In the genomic region with DNA sequence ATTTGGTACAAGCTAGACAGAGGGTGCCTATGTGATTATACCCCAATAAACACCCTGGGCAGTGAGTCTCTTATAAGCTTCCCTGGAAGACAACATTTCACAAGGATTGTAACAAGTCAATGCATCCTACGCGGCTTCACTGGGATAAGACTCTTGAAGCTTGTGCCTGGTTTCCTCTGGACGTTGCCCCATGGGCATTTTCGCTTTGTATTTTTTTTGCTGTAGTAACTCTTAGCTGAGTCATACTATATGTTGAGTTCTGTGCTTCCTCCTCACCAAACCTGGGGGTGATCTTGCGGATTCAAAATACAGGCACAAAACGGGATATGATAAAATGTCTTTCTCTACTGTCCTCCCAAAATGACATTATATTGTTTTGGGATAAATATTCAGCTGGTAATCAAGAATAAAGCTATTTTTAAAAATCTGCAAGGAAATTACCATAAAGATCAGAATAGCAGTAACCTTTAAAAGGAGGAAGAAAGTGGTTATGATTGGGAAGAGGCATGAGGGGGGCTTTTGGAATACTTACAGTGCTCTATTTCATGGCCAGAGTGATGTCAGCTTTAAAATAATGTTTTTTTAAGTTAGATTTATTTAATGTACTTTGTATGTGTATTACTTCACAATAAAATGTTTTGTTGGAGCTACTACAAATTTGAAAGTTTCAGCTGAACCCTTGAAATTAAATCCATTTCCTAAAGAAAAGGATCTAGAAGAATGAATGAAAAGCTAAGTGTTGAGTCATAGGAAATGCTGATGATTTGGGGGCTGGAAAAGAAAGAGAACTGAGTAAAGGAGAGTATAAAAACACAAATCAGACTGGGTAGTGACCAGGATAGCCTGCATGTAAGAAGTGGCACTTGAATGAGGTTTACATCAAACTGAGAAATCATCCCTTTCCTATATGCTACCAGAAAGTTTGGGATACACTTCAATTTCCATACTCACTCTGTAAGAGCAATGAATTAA, we compare ENCODE assay signal across 9 cellular contexts. TPM values are rescaled to one million over a fixed set of nuclear protein-coding genes. Genes with fewer than 3 reads are reported as not detected.
DNase-seq lines count a peak whose midpoint lies in the region; ATAC-seq, FAIRE-seq and TF ChIP-seq lines count a peak whose summit lies in the region.
"Had no signal": no experiment of that assay in that cellular context is flagged by ENCODE, and none has a peak within 500 bp of the region (broad histone marks: within the 10 kb centered on the region; RNA-seq: fewer than 3 reads in every experiment).

No MANE protein-coding gene starts in this region.

- DNase-seq in ACHN (peak; percentile 69), M059J (ENCODE audit: low read depth) (peak; percentile 56), bronchial epithelial cell (ENCODE audit: low read depth) (peak; percentile 49), lung (ENCODE audit: low spot score) (no peak), heart left ventricle (no peak)

- H3K36me3 ChIP-seq in bronchial epithelial cell (ENCODE audit: control insufficient read depth, insufficient read depth, low read length) (no peaks in the 10 kb centered on the region), lung (ENCODE audit: control insufficient read depth in 2 of 2, insufficient read depth in 2 of 2, low read length in 2 of 2) (peaks cover 2 to 7% of the 10 kb centered on the region in 2 donors), heart left ventricle (no peaks in the 10 kb centered on the region)

- H3K27ac ChIP-seq in lung (ENCODE audit: low read depth in 1 of 2, low read length in 1 of 2): no peak overlapping the region
- peak overlapping the region in 1 of 12 donors; percentile 53 for H3K27ac ChIP-seq in heart left ventricle

- in situ Hi-C loops in ACHN (cut with HindIII; ENCODE audit: low pct_ligation_motif_present, low pct_unique_long_range_greater_than_20kb, low sequenced_read_pairs): no loop called here

- H3K27me3 ChIP-seq in bronchial epithelial cell (ENCODE audit: control insufficient read depth, insufficient read depth, low read length): no peaks in the 10 kb centered on the region
- H3K27me3 ChIP-seq in lung (ENCODE audit: control insufficient read depth, insufficient read depth): no peaks in the 10 kb centered on the region
- H3K27me3 ChIP-seq in heart left ventricle: no peaks in the 10 kb centered on the region

- H3K9me3 ChIP-seq in lung (ENCODE audit: control insufficient read depth in 2 of 2, insufficient read depth in 1 of 2, low read length in 1 of 2) (no peaks in the 10 kb centered on the region), heart left ventricle (peaks cover 0 to 3% (median 0%) of the 10 kb centered on the region in 12 donors)

- H3K4me3 ChIP-seq in bronchial epithelial cell (ENCODE audit: low read depth, low read length): no peak overlapping the region
- no peak overlapping the region for H3K4me3 ChIP-seq in lung
- no peak overlapping the region for H3K4me3 ChIP-seq in heart left ventricle

- TF ChIP-seq POLR2A in heart left ventricle (IDR thresholded peaks at IDR 0.05): no peak

- no peak for TF ChIP-seq CTCF in bronchial epithelial cell (IDR thresholded peaks at IDR 0.05; ENCODE audit: insufficient read depth, low read length, severe bottlenecking)
- no peak for TF ChIP-seq CTCF in lung (IDR thresholded peaks at IDR 0.05; ENCODE audit: control extremely low read depth, extremely low read depth)
- TF ChIP-seq CTCF in heart left ventricle (IDR thresholded peaks at IDR 0.05): no peak

- H3K4me1 ChIP-seq in lung (ENCODE audit: control insufficient read depth in 2 of 2, insufficient read depth in 2 of 2, low read length in 2 of 2) (peaks cover 7 to 20% of the 10 kb centered on the region in 2 donors), heart left ventricle (peaks cover 0 to 53% (median 27%) of the 10 kb centered on the region in 12 donors)

- no peak for FAIRE-seq in bronchial epithelial cell (lab: Jason Lieb, UNC)
- FAIRE-seq: endometrium had no signal

- whole genome bisulfite sequencing in lung, 2 donors: 32 to 65% methylated on average over 6 of the region's 6 CpGs
- 48 to 61% (median 59%) methylated on average over 6 of the region's 6 CpGs for WGBS in heart left ventricle, 4 donors

- ATAC-seq in lung (ENCODE audit: insufficient read depth, low FRiP score) (peak; percentile 55), HG03469 (IDR thresholded peaks at IDR 0.05; ENCODE audit: unreplicated experiment) (no peak), GM21390 (IDR thresholded peaks at IDR 0.05; ENCODE audit: unreplicated experiment) (no peak), heart left ventricle (no peak), GM21717 (IDR thresholded peaks at IDR 0.05; ENCODE audit: unreplicated experiment) (no peak)

- intact Hi-C loops in heart left ventricle (cut with DNase I): loop anchor here in 1 of 10 donors (5.0 kb wide), 1 partner anchor 41 kb away; no protein-coding TSS in a partner anchor

RNA-seq across cellular contexts. Expression of gene BTBD7, which starts 14.7 kb away (rescaled TPM):
- total RNA-seq in M059J (2014; rRNA removed; shearing (Covaris generic)): 8.2 and 9.4 TPM in 2 replicates
- 20.3 and 22.8 TPM in 2 replicates for total RNA-seq in bronchial epithelial cell
- total RNA-seq in lung: 10 to 100 TPM; 29.2 to 47.7 TPM
- polyA plus RNA-seq in lung: 1 to 10 TPM; 7.8 to 9.5 TPM
- 10 to 100 TPM; 10.6 to 34.0 (median 20.8) TPM for total RNA-seq in heart left ventricle
- polyA plus RNA-seq in heart left ventricle: 1 to 10 TPM; 7.2 to 8.7 TPM

RNA-seq across cellular contexts. Expression of gene COX8C, which starts 28.9 kb away (rescaled TPM):
- total RNA-seq in M059J (2014; rRNA removed; shearing (Covaris generic)): not detected in 2 replicates
- total RNA-seq in bronchial epithelial cell (not detected in 2 replicates), lung (not detected), heart left ventricle (1 to 10 TPM in 3 of 9 donors, under 1 TPM in 3, not detected in 3; 0.60 to 2.0 (median 0.89) TPM)
- polyA plus RNA-seq in lung (not detected), heart left ventricle (not detected)

Comparison
In these comparisons a context has a peak if more than half of its experiments do, and no peak if none do; other contexts are left out.
1. DNase-seq: peak in ACHN (single experiment), M059J (single experiment) and bronchial epithelial cell (single experiment); none in lung (single experiment) and heart left ventricle (0 of 5).